Comparison of ENCODE assay signal across 15 cellular contexts in genomic region chrX:53794181-53794580, GRCh38.
DNase-seq lines count a peak whose midpoint lies in the region; ATAC-seq, FAIRE-seq and TF ChIP-seq lines count a peak whose summit lies in the region.
"Had no signal": no experiment of that assay in that cellular context is flagged by ENCODE, and none has a peak within 500 bp of the region (broad histone marks: within the 10 kb centered on the region; RNA-seq: fewer than 3 reads in every experiment).

No MANE protein-coding gene starts in this region.

- TF ChIP-seq CTCF in CD14-positive monocyte (IDR thresholded peaks at IDR 0.05) (no peak), H1 (IDR thresholded peaks at IDR 0.05; ENCODE audit: control extremely low read depth in 1 of 3, insufficient read depth in 1 of 3, low read depth in 1 of 3, low read length in 3 of 3) (no peak), heart right ventricle (IDR thresholded peaks at IDR 0.05) (no peak), GM10266 (IDR thresholded peaks at IDR 0.05; ENCODE audit: control insufficient read depth, insufficient read depth, low read depth, missing control alignments) (no peak)

- no peaks in the 10 kb centered on the region for H4K20me1 ChIP-seq in H1 (replicated peaks in 1 of 2; ENCODE audit: control insufficient read depth in 1 of 2, insufficient read depth in 2 of 2, low read length in 2 of 2)

- TF ChIP-seq EP300 in H1 (IDR thresholded peaks at IDR 0.05; ENCODE audit: borderline replicate concordance in 1 of 2, low read depth in 2 of 2, low read length in 2 of 2) = no peak

- ATAC-seq in activated naive CD8-positive, alpha-beta T cell treated with anti-CD3 and anti-CD28 coated beads, Interleukin-2, amount 10 ng/mL, durations not matched to agents 7 days and 5 days (ENCODE audit: low read depth) = no peak
- ATAC-seq in heart right ventricle = no peak
- ATAC-seq: GM12878 had no signal

- CTCF ChIA-PET in H1 (lab: Charles Lee; ENCODE audit: partially characterized antibody) = no interaction called here

- H3K27ac ChIP-seq in H1 (ENCODE audit: low read depth, low read length) = no peak overlapping the region
- no peak overlapping the region for H3K27ac ChIP-seq in heart right ventricle
- H3K27ac ChIP-seq: GM23248 had no signal

- no peak overlapping the region for H2BK5ac ChIP-seq in H1 (ENCODE audit: low read depth, low read length)

- no peak overlapping the region for H2BK15ac ChIP-seq in H1 (ENCODE audit: low read length)

- TF ChIP-seq POLR2A in GM12891 (IDR thresholded peaks at IDR 0.05; ENCODE audit: low read depth, low read length) (no peak), H1 (IDR thresholded peaks at IDR 0.05; ENCODE audit: control extremely low read depth in 1 of 2, low read depth in 2 of 2, low read length in 2 of 2) (no peak)

- H4K5ac ChIP-seq in H1 (ENCODE audit: insufficient read length, low read depth, low read length) = no peak overlapping the region

- FAIRE-seq in GM12891 (lab: Jason Lieb, UNC) (peak; percentile 31), H1 (lab: Jason Lieb, UNC) (no peak)
- FAIRE-seq: GM12878 had no signal

- no peaks in the 10 kb centered on the region for H3K23me2 ChIP-seq in H1 (ENCODE audit: low read depth, low read length)

- no peak overlapping the region for H3K56ac ChIP-seq in H1 (replicated peaks; ENCODE audit: insufficient read length, low read depth, low read length)

- H3K27me3 ChIP-seq in H1 (replicated peaks in 1 of 4; ENCODE audit: control insufficient read depth in 3 of 4, extremely low read depth in 1 of 4, insufficient read depth in 3 of 4, low read length in 3 of 4) (no peaks in the 10 kb centered on the region), heart right ventricle (peaks cover 0 to 24% (median 0%) of the 10 kb centered on the region in 7 donors)

- H4K91ac ChIP-seq in H1 (replicated peaks; ENCODE audit: insufficient read length, low read length) = no peak overlapping the region

- no peak overlapping the region for H3K4me2 ChIP-seq in H1 (ENCODE audit: insufficient read depth in 1 of 2, low read depth in 2 of 2, low read length in 2 of 2)

- H3K36me3 Mint-ChIP-seq in activated naive CD8-positive, alpha-beta T cell treated with anti-CD3 and anti-CD28 coated beads, Interleukin-2, amount 10 ng/mL, durations not matched to agents 7 days and 5 days = no peaks in the 10 kb centered on the region
- H3K36me3 Mint-ChIP-seq in activated naive CD8-positive, alpha-beta T cell treated with anti-CD3 and anti-CD28 coated beads for 36 hours = no peaks in the 10 kb centered on the region
- no peaks in the 10 kb centered on the region for H3K36me3 Mint-ChIP-seq in CD14-positive monocyte
- H3K36me3 Mint-ChIP-seq: CD8-positive, alpha-beta memory T cell had no signal

- H3K18ac ChIP-seq in H1 (ENCODE audit: extremely low read depth, low read length) = no peak overlapping the region

- no peaks in the 10 kb centered on the region for H3K9me3 Mint-ChIP-seq in activated naive CD8-positive, alpha-beta T cell treated with anti-CD3 and anti-CD28 coated beads, Interleukin-2, amount 10 ng/mL, durations not matched to agents 7 days and 5 days
- peaks cover 3% of the 10 kb centered on the region for H3K9me3 Mint-ChIP-seq in activated naive CD8-positive, alpha-beta T cell treated with anti-CD3 and anti-CD28 coated beads for 36 hours
- H3K9me3 Mint-ChIP-seq in CD14-positive monocyte = peaks cover 0 to 9% (median 3%) of the 10 kb centered on the region in 7 donors

- no peak overlapping the region for H3K27ac Mint-ChIP-seq in activated naive CD8-positive, alpha-beta T cell treated with anti-CD3 and anti-CD28 coated beads, Interleukin-2, amount 10 ng/mL, durations not matched to agents 7 days and 5 days
- H3K27ac Mint-ChIP-seq in activated naive CD8-positive, alpha-beta T cell treated with anti-CD3 and anti-CD28 coated beads for 36 hours = no peak overlapping the region
- H3K27ac Mint-ChIP-seq in CD14-positive monocyte = peak overlapping the region in 5 of 7 donors; percentile 5 to 74 (median 57)

- H3K9ac ChIP-seq in H1 (replicated peaks in 1 of 4; ENCODE audit: extremely low read depth in 1 of 4, low read depth in 3 of 4, low read length in 3 of 4) = no peak overlapping the region
- H3K9ac ChIP-seq: GM23248 had no signal

- H3K36me3 ChIP-seq in H1 (ENCODE audit: control insufficient read depth in 2 of 4, insufficient read depth in 4 of 4, low read length in 3 of 4) (no peaks in the 10 kb centered on the region), heart right ventricle (no peaks in the 10 kb centered on the region)

- no peak overlapping the region for H2BK20ac ChIP-seq in H1 (ENCODE audit: low read length)

- peaks cover 26% of the 10 kb centered on the region for H3K4me1 Mint-ChIP-seq in activated naive CD8-positive, alpha-beta T cell treated with anti-CD3 and anti-CD28 coated beads, Interleukin-2, amount 10 ng/mL, durations not matched to agents 7 days and 5 days
- H3K4me1 Mint-ChIP-seq in activated naive CD8-positive, alpha-beta T cell treated with anti-CD3 and anti-CD28 coated beads for 36 hours = peaks cover 7% of the 10 kb centered on the region
- peaks cover 22% of the 10 kb centered on the region for H3K4me1 Mint-ChIP-seq in CD14-positive monocyte

- H3K79me2 ChIP-seq in H1 (ENCODE audit: control insufficient read depth in 1 of 2, insufficient read depth in 2 of 2, low read length in 2 of 2) = no peaks in the 10 kb centered on the region

- H2BK120ac ChIP-seq in H1 (replicated peaks; ENCODE audit: low read depth, low read length) = no peak overlapping the region

- intact Hi-C loops in CD14-positive monocyte (cut with micrococcal nuclease) (no loop called here), heart right ventricle (cut with DNase I) (no loop called here)

- H3K4me3 Mint-ChIP-seq in activated naive CD8-positive, alpha-beta T cell treated with anti-CD3 and anti-CD28 coated beads, Interleukin-2, amount 10 ng/mL, durations not matched to agents 7 days and 5 days = peak overlapping the region; percentile 39
- no peak overlapping the region for H3K4me3 Mint-ChIP-seq in activated naive CD8-positive, alpha-beta T cell treated with anti-CD3 and anti-CD28 coated beads for 36 hours
- H3K4me3 Mint-ChIP-seq in CD14-positive monocyte = no peak overlapping the region

- H3K79me1 ChIP-seq in H1 (ENCODE audit: low read depth, low read length) = no peaks in the 10 kb centered on the region

- H3K4ac ChIP-seq in H1 (replicated peaks; ENCODE audit: insufficient read length, low read depth, low read length) = no peak overlapping the region

- no peak overlapping the region for H2AK5ac ChIP-seq in H1 (ENCODE audit: low read depth, low read length)

- H3K4me1 ChIP-seq in H1 (replicated peaks in 1 of 4; ENCODE audit: control insufficient read depth in 3 of 4, insufficient read depth in 4 of 4, low read length in 3 of 4) = no peaks in the 10 kb centered on the region; a peak in 1 of 7 replicates
- no peaks in the 10 kb centered on the region for H3K4me1 ChIP-seq in heart right ventricle
- H3K4me1 ChIP-seq: Caco-2 had no signal

- no peak overlapping the region for H3K14ac ChIP-seq in H1 (ENCODE audit: insufficient read length)

- TF ChIP-seq RAD21 in H1 (IDR thresholded peaks at IDR 0.05 in 1 of 2, conservative IDR thresholded peaks at IDR 0.05 in 1 of 2; ENCODE audit: low read depth in 2 of 2, low read length in 2 of 2) = no peak

- H2BK12ac ChIP-seq in H1 (ENCODE audit: low read depth, low read length) = no peak overlapping the region

- no peak overlapping the region for H3K4me3 ChIP-seq in H1 (ENCODE audit: extremely low read depth in 1 of 4, insufficient read depth in 2 of 4, low read depth in 3 of 4, low read length in 4 of 4)
- H3K4me3 ChIP-seq in heart right ventricle = no peak overlapping the region
- H3K4me3 ChIP-seq: GM12878, GM23248 had no signal

- no peaks in the 10 kb centered on the region for H3K27me3 Mint-ChIP-seq in activated naive CD8-positive, alpha-beta T cell treated with anti-CD3 and anti-CD28 coated beads, Interleukin-2, amount 10 ng/mL, durations not matched to agents 7 days and 5 days
- H3K27me3 Mint-ChIP-seq in activated naive CD8-positive, alpha-beta T cell treated with anti-CD3 and anti-CD28 coated beads for 36 hours = no peaks in the 10 kb centered on the region
- H3K27me3 Mint-ChIP-seq in CD14-positive monocyte (ENCODE audit: low read depth in 3 of 3) = peaks cover 0 to 5% (median 0%) of the 10 kb centered on the region in 3 donors

- H3K9me3 ChIP-seq in H1 (ENCODE audit: insufficient read depth in 2 of 2, low read depth in 1 of 2, low read length in 1 of 2) = no peaks in the 10 kb centered on the region
- H3K9me3 ChIP-seq in heart right ventricle = peaks cover 0 to 2% (median 0%) of the 10 kb centered on the region in 11 donors
- H3K9me3 ChIP-seq: Caco-2 had no signal

- 100% methylated on average over 1 of the region's 2 CpGs; no CpG with 5 or more reads in 1 of the 2 experiments for WGBS in H1 (ENCODE audit: extremely low coverage in 1 of 2, insufficient coverage in 1 of 2, insufficient read length in 1 of 2, insufficient replicate concordance in 2 of 2, low coverage in 1 of 2, low lambda C conversion rate in 2 of 2, missing lambda C conversion rate in 1 of 2), 2 experiments
- 93 to 98% methylated on average over 2 of the region's 2 CpGs for WGBS in heart right ventricle, 2 donors

- no peak for DNase-seq in activated naive CD8-positive, alpha-beta T cell treated with anti-CD3 and anti-CD28 coated beads, Interleukin-2, amount 10 ng/mL, durations not matched to agents 7 days and 5 days
- no peak for DNase-seq in activated naive CD8-positive, alpha-beta T cell treated with anti-CD3 and anti-CD28 coated beads for 36 hours
- DNase-seq in CD14-positive monocyte (ENCODE audit: low spot score) (no peak), GM12891 (ENCODE audit: insufficient read length, low spot score) (no peak), H1 (ENCODE audit: low read depth in 1 of 2, low spot score in 2 of 2) (no peak), heart right ventricle (no peak), GM10266 (ENCODE audit: extremely low spot score) (no peak), retina (no peak)
- DNase-seq: Caco-2; CD8-positive, alpha-beta memory T cell; DMS53; GM23248; H7; IMR-90 had no signal

- no peak overlapping the region for H2AFZ ChIP-seq in H1 (ENCODE audit: low read length)
- H2AFZ ChIP-seq: GM23248 had no signal

- H3K23ac ChIP-seq in H1 (ENCODE audit: insufficient read length) = no peak overlapping the region

- no peak overlapping the region for H4K8ac ChIP-seq in H1 (ENCODE audit: extremely low read depth, insufficient read depth, low read length)

- POLR2A ChIA-PET in activated naive CD8-positive, alpha-beta T cell treated with anti-CD3 and anti-CD28 coated beads, Interleukin-2, amount 10 ng/mL, durations not matched to agents 7 days and 5 days (lab: Charles Lee) = no interaction called here
- POLR2A ChIA-PET in H1 (lab: Charles Lee; ENCODE audit: partially characterized antibody) = no interaction called here

TF ChIP-seq in GM12891, 5 proteins besides CTCF, POLR2A, EP300 and RAD21:
- TF ChIP-seq TAF1 (IDR thresholded peaks at IDR 0.05; ENCODE audit: low read depth, low read length) = no peak

TF ChIP-seq in H1, 55 proteins besides CTCF, POLR2A, EP300 and RAD21:
- no peak for TF ChIP-seq SRF (IDR thresholded peaks at IDR 0.05; ENCODE audit: low read depth, low read length)
- TF ChIP-seq RFX5 (IDR thresholded peaks at IDR 0.05; ENCODE audit: borderline replicate concordance, low read depth, low read length) = peak; percentile 66; the same call in 1 of the 2 replicates
TF ChIP-seq in H1: peak in this region for 1.

Comparison
In these comparisons a context has a peak if more than half of its experiments do, and no peak if none do; other contexts are left out.
1. H3K27ac Mint-ChIP-seq: peak in CD14-positive monocyte (5 of 7); none in activated naive CD8-positive, alpha-beta T cell treated with anti-CD3 and anti-CD28 coated beads, Interleukin-2, amount 10 ng/mL, durations not matched to agents 7 days and 5 days (single experiment) and activated naive CD8-positive, alpha-beta T cell treated with anti-CD3 and anti-CD28 coated beads for 36 hours (single experiment).